ENCODE assay signal across 34 cellular contexts in genomic region chr9:81878530-81878929, GRCh38. TPM values are rescaled to one million over a fixed set of nuclear protein-coding genes. Genes with fewer than 3 reads are reported as not detected.
"Had no signal": no experiment of that assay in that cellular context is flagged by ENCODE, and none has a peak within 500 bp of the region (broad histone marks: within the 10 kb centered on the region; RNA-seq: fewer than 3 reads in every experiment).

No MANE protein-coding gene starts in this region.

- H3K27ac ChIP-seq: brain microvascular endothelial cell, Peyer's patch had no signal

- DNase-seq: activated B cell treated with CpG ODN at 0.5 μM for 24 hours; activated CD4-positive, alpha-beta memory T cell treated with anti-CD3 and anti-CD28 coated beads for 36 hours; activated CD4-positive, alpha-beta T cell treated with anti-CD3 and anti-CD28 coated beads for 4 hours; activated CD4-positive, alpha-beta T cell treated with anti-CD3 and anti-CD28 coated beads, Interleukin-2, amount 50 U/mL, for 1 hour; activated CD4-positive, CD25-positive, alpha-beta regulatory T cell treated with anti-CD3 and anti-CD28 coated beads, Interleukin-2, amount 50 U/mL, for 72 hours; activated CD8-positive, alpha-beta memory T cell treated with anti-CD3 and anti-CD28 coated beads, Interleukin-2, amount 10 ng/mL, durations not matched to agents 7 days and 5 days; activated CD8-positive, alpha-beta memory T cell treated with anti-CD3 and anti-CD28 coated beads, Interleukin-2, amount 50 U/mL, for 48 hours; activated effector memory CD4-positive, alpha-beta T cell treated with Interleukin-2 at 50 U/mL for 16 hours; activated naive CD4-positive, alpha-beta T cell treated with anti-CD3 and anti-CD28 coated beads, Interleukin-2, amount 10 ng/mL, durations not matched to agents 7 days and 5 days; activated naive CD8-positive, alpha-beta T cell treated with anti-CD3 and anti-CD28 coated beads, Interleukin-2, amount 50 U/mL, for 24 hours; activated T-cell treated with anti-CD3 and anti-CD28 coated beads, Interleukin-2, amount 50 U/mL, for 48 hours; anterior cingulate cortex; brain microvascular endothelial cell; central memory CD4-positive, alpha-beta T cell; Karpas-422; KBM-7; MG63; NCI-H1092; NCI-H1436 treated with DMSO at 0.1 percent for 48 hours; NCI-H1694 treated with DMSO at 0.1 percent for 48 hours; NCI-H2029; NCI-H510A; NCI-H526; NK-92 treated with Interleukin-12 subunit alpha and Interleukin-12 subunit beta, amount 100 ng/mL, for 24 hours; PC-3; Peyer's patch; RPMI8226; SIG-M5; SW 1271; T-helper 1 cell; T-helper 2 cell; T-helper 9 cell had no signal

- H3K4me3 ChIP-seq: MG63, Peyer's patch had no signal

- H3K36me3 ChIP-seq: brain microvascular endothelial cell, MG63, Peyer's patch had no signal

- H3K27me3 ChIP-seq: brain microvascular endothelial cell, MG63, Peyer's patch had no signal

- ATAC-seq: activated CD8-positive, alpha-beta memory T cell treated with anti-CD3 and anti-CD28 coated beads, Interleukin-2, amount 10 ng/mL, durations not matched to agents 7 days and 5 days; activated naive CD8-positive, alpha-beta T cell treated with anti-CD3 and anti-CD28 coated beads, Interleukin-2, amount 50 U/mL, for 24 hours; Right ventricle myocardium inferior had no signal

- H3K4me1 ChIP-seq: Peyer's patch had no signal

- H3K9me3 ChIP-seq: MG63, Peyer's patch had no signal

RNA-seq across cellular contexts. Expression of gene SPATA31D4, which starts 49.7 kb away (rescaled TPM):
- total RNA-seq: activated B cell treated with CpG ODN at 0.5 μM for 24 hours; activated CD4-positive, alpha-beta memory T cell treated with anti-CD3 and anti-CD28 coated beads for 36 hours; activated CD8-positive, alpha-beta memory T cell treated with anti-CD3 and anti-CD28 coated beads, Interleukin-2, amount 10 ng/mL, durations not matched to agents 7 days and 5 days; PC-3; Peyer's patch; Right ventricle myocardium inferior; SK-MEL-5 had no signal
